ENCODE assay signal across 13 cellular contexts in the genomic region with DNA sequence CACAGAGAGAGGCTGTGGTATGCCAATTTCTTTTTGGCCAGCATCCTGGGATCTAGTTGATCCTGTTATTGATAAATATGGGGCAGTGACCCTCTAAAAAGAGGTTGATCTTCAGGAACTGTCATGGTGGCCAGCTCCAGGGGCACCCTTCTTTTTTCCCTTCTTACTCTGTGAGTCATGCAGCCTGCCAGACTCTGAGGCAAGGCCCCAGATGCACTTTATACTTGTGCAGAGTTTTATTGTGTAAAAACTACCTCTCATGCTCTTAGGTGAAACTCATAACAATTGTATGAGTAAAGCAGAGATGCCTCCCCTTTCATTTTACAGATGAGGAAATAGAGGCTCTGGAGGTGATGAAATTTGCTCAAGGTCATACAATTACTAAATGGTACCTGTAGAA.
DNase-seq lines count a peak whose midpoint lies in the region; ATAC-seq and TF ChIP-seq lines count a peak whose summit lies in the region.
"Had no signal": no experiment of that assay in that cellular context is flagged by ENCODE, and none has a peak within 500 bp of the region (broad histone marks: within the 10 kb centered on the region; RNA-seq: fewer than 3 reads in every experiment).

No MANE protein-coding gene starts in this region.

- H2AFZ ChIP-seq in GM23248: no peak overlapping the region

- TF ChIP-seq CTCF in foreskin keratinocyte (conservative IDR thresholded peaks at IDR 0.05): no peak
- no peak for TF ChIP-seq CTCF in foreskin fibroblast (IDR thresholded peaks at IDR 0.05; ENCODE audit: low read depth, low read length)

- H3K27me3 ChIP-seq in GM23248 (replicated peaks; ENCODE audit: insufficient read depth) (no peaks in the 10 kb centered on the region), adipocyte (replicated peaks; ENCODE audit: control insufficient read depth, insufficient read depth, low read length) (peaks cover 8% of the 10 kb centered on the region), foreskin keratinocyte (no peaks in the 10 kb centered on the region)

- H3K4me3 ChIP-seq in GM23248 (no peak overlapping the region), adipocyte (ENCODE audit: low read length) (no peak overlapping the region), foreskin fibroblast (ENCODE audit: low read depth in 1 of 2, low read length in 2 of 2) (no peak overlapping the region)

- no peak overlapping the region for H3K27ac ChIP-seq in GM23248
- no peak overlapping the region for H3K27ac ChIP-seq in foreskin keratinocyte

- H3K36me3 ChIP-seq in GM23248 (ENCODE audit: low read depth) (no peaks in the 10 kb centered on the region), adipocyte (ENCODE audit: control insufficient read depth, insufficient read depth, low read length, severe bottlenecking) (no peaks in the 10 kb centered on the region)

- no peaks in the 10 kb centered on the region for H3K4me1 ChIP-seq in GM23248 (ENCODE audit: insufficient read depth)
- no peaks in the 10 kb centered on the region for H3K4me1 ChIP-seq in adipocyte (ENCODE audit: control insufficient read depth, insufficient read depth, low read length)
- no peaks in the 10 kb centered on the region for H3K4me1 ChIP-seq in foreskin keratinocyte

- ATAC-seq in foreskin keratinocyte (peak; percentile 20), GM21825 (IDR thresholded peaks at IDR 0.05; ENCODE audit: unreplicated experiment) (no peak)

- no peak overlapping the region for H3K4me2 ChIP-seq in GM23248 (ENCODE audit: unreplicated experiment)

- in situ Hi-C loops in GM23248 (cut with MboI): no loop called here

- no peaks in the 10 kb centered on the region for H3K79me2 ChIP-seq in GM23248 (ENCODE audit: insufficient read depth)

- H3K9me2 ChIP-seq in GM23248 (ENCODE audit: insufficient read depth): no peaks in the 10 kb centered on the region

- H3K9me3 ChIP-seq in GM23248 (ENCODE audit: low read depth) (no peaks in the 10 kb centered on the region), adipocyte (ENCODE audit: control insufficient read depth, low read length) (no peaks in the 10 kb centered on the region)

- no peaks in the 10 kb centered on the region for H4K20me1 ChIP-seq in GM23248 (ENCODE audit: insufficient read depth)

- H3F3A ChIP-seq in GM23248 (ENCODE audit: insufficient read depth): no peaks in the 10 kb centered on the region

- DNase-seq in GM23248 (peak; percentile 2), adipocyte (ENCODE audit: low read depth) (peak; percentile 10), foreskin keratinocyte (peak in 1 of 2 donors; percentile 11), T-helper 2 cell (no peak), foreskin fibroblast (no peak)
- no peak for DNase-seq in activated CD4-positive, alpha-beta T cell treated with anti-CD3 and anti-CD28 coated beads, Interleukin-2, amount 50 U/mL, for 1 hour
- DNase-seq: C1 segment of cervical spinal cord; Calu3; CD4-positive, alpha-beta T cell; DMS 273 treated with DMSO at 0.1 percent for 48 hours; H7; IMR-90 had no signal

- H3K9ac ChIP-seq in GM23248: no peak overlapping the region
- no peak overlapping the region for H3K9ac ChIP-seq in adipocyte (ENCODE audit: low read length)

Comparison
In these comparisons a context has a peak if more than half of its experiments do, and no peak if none do; other contexts are left out.
1. DNase-seq: peak in GM23248 (single experiment) and adipocyte (single experiment); none in T-helper 2 cell (0 of 5), activated CD4-positive, alpha-beta T cell treated with anti-CD3 and anti-CD28 coated beads, Interleukin-2, amount 50 U/mL, for 1 hour (single experiment) and foreskin fibroblast (0 of 2).